Comparison of ENCODE assay signal across 26 cellular contexts in genomic region chr10:43193496-43194080, GRCh38. TPM values are rescaled to one million over a fixed set of nuclear protein-coding genes. Genes with fewer than 3 reads are reported as not detected.
DNase-seq lines count a peak whose midpoint lies in the region; ATAC-seq, FAIRE-seq and TF ChIP-seq lines count a peak whose summit lies in the region.
"Had no signal": no experiment of that assay in that cellular context is flagged by ENCODE, and none has a peak within 500 bp of the region (broad histone marks: within the 10 kb centered on the region; RNA-seq: fewer than 3 reads in every experiment).

No MANE protein-coding gene starts in this region.

- peak; percentile 23 for FAIRE-seq in bronchial epithelial cell (lab: Jason Lieb, UNC)
- FAIRE-seq: islet of Langerhans had no signal

- no peak for ATAC-seq in CD4-positive, CD25-positive, alpha-beta regulatory T cell (ENCODE audit: low read depth in 2 of 2)
- ATAC-seq: stimulated activated naive CD8-positive, alpha-beta T cell treated with anti-CD3 and anti-CD28 coated beads, Interleukin-15, amount 100 ng/mL, for 72 hours had no signal

- TF ChIP-seq CTCF in C4-2B (conservative IDR thresholded peaks at IDR 0.05), result no peak
- no peak for TF ChIP-seq CTCF in bronchial epithelial cell (IDR thresholded peaks at IDR 0.05; ENCODE audit: insufficient read depth, low read length, severe bottlenecking)

- H3K9me3 Mint-ChIP-seq in CD4-positive, CD25-positive, alpha-beta regulatory T cell, result no peaks in the 10 kb centered on the region
- H3K9me3 Mint-ChIP-seq: CD8-positive, alpha-beta memory T cell; stimulated activated naive CD8-positive, alpha-beta T cell treated with anti-CD3 and anti-CD28 coated beads, Interleukin-15, amount 100 ng/mL, for 72 hours; T-cell had no signal

- no peak overlapping the region for H3K4me3 ChIP-seq in CD4-positive, CD25-positive, alpha-beta regulatory T cell (ENCODE audit: low read depth, low read length)
- no peak overlapping the region for H3K4me3 ChIP-seq in bronchial epithelial cell (ENCODE audit: low read depth, low read length)
- H3K4me3 ChIP-seq: hepatocyte, spleen, tibial nerve had no signal

- peaks cover 12% of the 10 kb centered on the region for H3K36me3 Mint-ChIP-seq in CD4-positive, CD25-positive, alpha-beta regulatory T cell

- no peak overlapping the region for H3K4me3 Mint-ChIP-seq in CD4-positive, CD25-positive, alpha-beta regulatory T cell
- H3K4me3 Mint-ChIP-seq: CD8-positive, alpha-beta memory T cell; stimulated activated naive CD8-positive, alpha-beta T cell treated with anti-CD3 and anti-CD28 coated beads, Interleukin-15, amount 100 ng/mL, for 72 hours; T-cell had no signal

- H3K27ac ChIP-seq in C4-2B, result peak overlapping the region; percentile 72
- H3K27ac ChIP-seq in CD4-positive, CD25-positive, alpha-beta regulatory T cell (ENCODE audit: insufficient read depth, low read length, poor library complexity, severe bottlenecking), result no peak overlapping the region
- H3K27ac ChIP-seq: epithelial cell of prostate, hepatocyte, spleen, tibial nerve had no signal

- no peaks in the 10 kb centered on the region for H3K4me1 ChIP-seq in CD4-positive, CD25-positive, alpha-beta regulatory T cell (ENCODE audit: control insufficient read depth, insufficient read depth, low read length, poor library complexity, severe bottlenecking)
- H3K4me1 ChIP-seq: spleen had no signal

- H3K27me3 ChIP-seq in CD4-positive, CD25-positive, alpha-beta regulatory T cell (ENCODE audit: control insufficient read depth, insufficient read depth, low read length), result no peaks in the 10 kb centered on the region
- H3K27me3 ChIP-seq in bronchial epithelial cell (ENCODE audit: control insufficient read depth, insufficient read depth, low read length), result no peaks in the 10 kb centered on the region
- H3K27me3 ChIP-seq: hepatocyte, spleen, tibial nerve had no signal

- peaks cover 4% of the 10 kb centered on the region for H3K36me3 ChIP-seq in CD4-positive, CD25-positive, alpha-beta regulatory T cell (ENCODE audit: control insufficient read depth, insufficient read depth, low read length)
- peaks cover 2% of the 10 kb centered on the region for H3K36me3 ChIP-seq in bronchial epithelial cell (ENCODE audit: control insufficient read depth, insufficient read depth, low read length)

- H3K9me3 ChIP-seq in CD4-positive, CD25-positive, alpha-beta regulatory T cell (ENCODE audit: control insufficient read depth in 2 of 2, low read length in 2 of 2), result no peaks in the 10 kb centered on the region
- H3K9me3 ChIP-seq: spleen, tibial nerve had no signal

- peaks cover 0 to 6% (median 4%) of the 10 kb centered on the region in 4 donors for H3K4me1 Mint-ChIP-seq in CD4-positive, CD25-positive, alpha-beta regulatory T cell
- H3K4me1 Mint-ChIP-seq: stimulated activated naive CD8-positive, alpha-beta T cell treated with anti-CD3 and anti-CD28 coated beads, Interleukin-15, amount 100 ng/mL, for 72 hours; T-cell had no signal

- peak overlapping the region in 2 of 3 donors; percentile 26 to 62 for H3K27ac Mint-ChIP-seq in CD4-positive, CD25-positive, alpha-beta regulatory T cell

- no peaks in the 10 kb centered on the region for H3K27me3 Mint-ChIP-seq in CD4-positive, CD25-positive, alpha-beta regulatory T cell
- H3K27me3 Mint-ChIP-seq: stimulated activated naive CD8-positive, alpha-beta T cell treated with anti-CD3 and anti-CD28 coated beads, Interleukin-15, amount 100 ng/mL, for 72 hours; T-cell had no signal

- no peak for DNase-seq in CD4-positive, CD25-positive, alpha-beta regulatory T cell
- DNase-seq in bronchial epithelial cell (ENCODE audit: low read depth) (no peak), myocyte (ENCODE audit: low read depth) (peak; percentile 61), GOT3 (lab: John Stamatoyannopoulos, UW) (no peak), iPS-NIHi7 (ENCODE audit: extremely low spot score) (no peak), NCI-H1694 treated with DMSO at 0.1 percent for 48 hours (lab: John Stamatoyannopoulos, UW) (no peak), NAMALWA (ENCODE audit: low spot score) (no peak)
- DNase-seq: activated CD4-positive, alpha-beta T cell treated with anti-CD3 and anti-CD28 coated beads for 48 hours; activated gamma-delta T cell treated with Interleukin-2 at 50 U/mL for 16 hours; caudate nucleus; CD8-positive, alpha-beta memory T cell; DMS53; NCI-H1092; NCI-H2029 treated with DMSO at 0.1 percent for 48 hours; NCI-H82; retina; SHP77; spleen; stimulated activated CD4-positive, alpha-beta T cell treated with anti-CD3 and anti-CD28 coated beads, Interleukin-4, amount 100 ng/mL, for 24 hours; stimulated activated naive CD8-positive, alpha-beta T cell treated with anti-CD3 and anti-CD28 coated beads, Interleukin-15, amount 100 ng/mL, for 72 hours had no signal

RNA-seq across cellular contexts. Expression of gene CSGALNACT2, which starts 55.3 kb away (rescaled TPM):
- total RNA-seq in CD4-positive, CD25-positive, alpha-beta regulatory T cell, result 69.4 TPM
- polyA plus RNA-seq in CD4-positive, CD25-positive, alpha-beta regulatory T cell, result 10 to 100 TPM; 17.2 to 26.3 (median 22.8) TPM
- total RNA-seq in bronchial epithelial cell (15.0 and 17.4 TPM in 2 replicates), myocyte (21.2 and 27.6 TPM in 2 replicates)
- polyA plus RNA-seq in myocyte (2012), result 27.2 TPM
